In the genomic region with DNA sequence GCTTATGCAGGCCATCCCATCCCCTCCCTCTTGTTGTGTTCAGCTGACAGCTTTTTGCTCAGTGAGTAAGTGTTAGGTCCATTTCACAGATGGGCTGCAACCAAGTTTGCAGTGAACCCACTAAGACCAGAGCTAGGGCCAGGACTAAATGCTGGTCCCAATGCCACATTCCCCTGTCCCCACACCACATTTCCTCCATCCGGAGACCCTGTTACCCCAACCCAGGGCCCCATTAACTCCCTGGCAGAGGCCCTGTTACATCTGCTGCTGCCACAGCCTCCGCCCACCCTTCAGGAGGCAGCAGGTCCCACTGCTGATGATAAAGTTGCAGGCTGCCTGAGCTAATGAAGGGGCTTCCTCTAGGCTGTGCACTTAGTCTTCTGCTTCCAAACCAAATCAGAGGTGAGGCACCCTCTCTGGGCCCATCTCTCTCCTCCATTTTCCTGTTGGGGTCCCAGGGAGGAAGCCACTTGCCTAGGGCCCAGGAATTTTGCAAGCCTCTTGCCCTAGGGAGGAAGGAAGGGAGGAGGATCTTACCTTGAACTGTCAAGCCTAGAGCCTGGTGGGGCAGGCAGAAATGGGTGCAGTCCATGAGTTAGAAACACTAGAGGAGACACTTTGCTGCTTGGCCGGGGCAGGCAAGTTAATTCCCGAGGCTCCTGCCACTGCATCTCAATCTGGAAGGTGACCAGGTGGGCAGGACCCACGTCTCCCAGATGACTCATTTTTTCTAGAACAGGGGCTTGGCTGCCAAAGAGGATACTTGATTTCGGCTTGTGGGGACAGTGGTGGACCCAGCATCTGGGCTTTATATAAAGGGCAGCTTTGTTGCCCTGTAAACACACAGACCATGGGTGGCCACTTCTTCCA, we compare ENCODE assay signal across 9 cellular contexts. TPM values are rescaled to one million over a fixed set of nuclear protein-coding genes. Genes with fewer than 3 reads are reported as not detected.
DNase-seq lines count a peak whose midpoint lies in the region; ATAC-seq and TF ChIP-seq lines count a peak whose summit lies in the region.
"Had no signal": no experiment of that assay in that cellular context is flagged by ENCODE, and none has a peak within 500 bp of the region (broad histone marks: within the 10 kb centered on the region; RNA-seq: fewer than 3 reads in every experiment).

No MANE protein-coding gene starts in this region.

- intact Hi-C loops in Caco-2 (cut with micrococcal nuclease; ENCODE audit: unreplicated experiment), result loop anchor here (2.0 kb wide), 1 partner anchor 17 kb away; a partner anchor contains a TSS
- intact Hi-C loops in PC-3 (cut with micrococcal nuclease), result loop anchor here (5.0 kb wide), 1 partner anchor 242 kb away; no protein-coding TSS in a partner anchor

- H3K9me3 Mint-ChIP-seq in Caco-2 (ENCODE audit: unreplicated experiment), result no peaks in the 10 kb centered on the region
- H3K9me3 Mint-ChIP-seq in osteocyte (ENCODE audit: unreplicated experiment), result no peaks in the 10 kb centered on the region

- H3K4me1 Mint-ChIP-seq in Caco-2 (ENCODE audit: low read depth, unreplicated experiment) (no peaks in the 10 kb centered on the region), osteocyte (ENCODE audit: unreplicated experiment) (peaks cover 16% of the 10 kb centered on the region)

- no peaks in the 10 kb centered on the region for H3K9me2 ChIP-seq in PC-3 (replicated peaks; ENCODE audit: low read length)

- no peak for ATAC-seq in PC-3
- no peak for ATAC-seq in HG02973 (IDR thresholded peaks at IDR 0.05; ENCODE audit: unreplicated experiment)

- H3K9me3 ChIP-seq in Caco-2 (no peaks in the 10 kb centered on the region), PC-3 (ENCODE audit: low read length) (no peaks in the 10 kb centered on the region)

- H3K36me3 Mint-ChIP-seq in Caco-2 (ENCODE audit: insufficient read depth, unreplicated experiment), result peaks cover 96% of the 10 kb centered on the region
- peaks cover 4% of the 10 kb centered on the region for H3K36me3 Mint-ChIP-seq in osteocyte (ENCODE audit: unreplicated experiment)

- TF ChIP-seq CTCF in Caco-2 (IDR thresholded peaks at IDR 0.05; ENCODE audit: insufficient read depth in 1 of 2, low read depth in 1 of 2, low read length in 1 of 2, severe bottlenecking in 1 of 2, unreplicated experiment in 1 of 2) (no peak), PC-3 (conservative IDR thresholded peaks at IDR 0.05; ENCODE audit: low read depth, low read length) (no peak), osteocyte (IDR thresholded peaks at IDR 0.05) (no peak)

- no peak overlapping the region for H3K4me3 ChIP-seq in Caco-2 (ENCODE audit: low read depth, low read length)
- H3K4me3 ChIP-seq in PC-3 (ENCODE audit: low read length), result no peak overlapping the region

- H3K27ac ChIP-seq in PC-3 (ENCODE audit: low read length) (no peak overlapping the region), cingulate gyrus (ENCODE audit: low read depth, low read length) (peak overlapping the region; percentile 39)

- H3K27me3 Mint-ChIP-seq in Caco-2 (ENCODE audit: insufficient read depth, unreplicated experiment) (no peaks in the 10 kb centered on the region), osteocyte (ENCODE audit: unreplicated experiment) (no peaks in the 10 kb centered on the region)

- BruUV-seq in Caco-2 (replicated peaks; lab: Mats Ljungman, UMichigan) (no TSS peak), PC-3 (replicated peaks; lab: Mats Ljungman, UMichigan) (no TSS peak)

- H3K9ac ChIP-seq in PC-3 (ENCODE audit: low read length), result no peak overlapping the region

- H3K27me3 ChIP-seq in Caco-2 (replicated peaks; ENCODE audit: control insufficient read depth, insufficient read depth, low read length) (no peaks in the 10 kb centered on the region), PC-3 (ENCODE audit: low read length) (no peaks in the 10 kb centered on the region)

- H4K20me1 ChIP-seq in PC-3 (ENCODE audit: low read length), result no peaks in the 10 kb centered on the region

- POLR2A ChIA-PET in Caco-2 (lab: Charles Lee) (no interaction called here), PC-3 (lab: Charles Lee; ENCODE audit: unreplicated experiment) (no interaction called here)

- peaks cover 16% of the 10 kb centered on the region; the same call in 1 of the 2 replicates for H3K79me2 ChIP-seq in PC-3 (ENCODE audit: low read length)

- peaks cover 8% of the 10 kb centered on the region for H3K36me3 ChIP-seq in Caco-2 (ENCODE audit: control insufficient read depth, insufficient read depth, low read length)
- H3K36me3 ChIP-seq in PC-3 (ENCODE audit: low read depth, low read length), result no peaks in the 10 kb centered on the region; the same call in 1 of the 2 replicates

- CTCF ChIA-PET in Caco-2 (lab: Charles Lee), result no interaction called here
- CTCF ChIA-PET in PC-3 (lab: Charles Lee), result no interaction called here

- no peak overlapping the region for H3K4me2 ChIP-seq in PC-3 (ENCODE audit: low read length)

- H3F3A ChIP-seq in PC-3 (ENCODE audit: low read length, unreplicated experiment), result no peaks in the 10 kb centered on the region

- peak overlapping the region; percentile 25 for H3K4me3 Mint-ChIP-seq in Caco-2 (ENCODE audit: unreplicated experiment)
- peak overlapping the region; percentile 59 for H3K4me3 Mint-ChIP-seq in osteocyte (ENCODE audit: unreplicated experiment)

- DNase-seq in Caco-2, result peak in 1 of 2 experiments; percentile 31
- peak; percentile 22 for DNase-seq in PC-3
- DNase-seq in osteocyte (ENCODE audit: extremely low spot score, unreplicated experiment), result peak; percentile 68
- DNase-seq in cerebellar nuclear complex (lab: John Stamatoyannopoulos, UW), result no peak
- no peak for DNase-seq in T1000 (lab: John Stamatoyannopoulos, UW)
- no peak for DNase-seq in T-helper 9 cell

- H3K4me1 ChIP-seq in Caco-2 (peaks cover 10% of the 10 kb centered on the region), PC-3 (ENCODE audit: insufficient read depth, low read length) (peaks cover 19% of the 10 kb centered on the region)

- no peak overlapping the region for H2AFZ ChIP-seq in PC-3 (ENCODE audit: low read length)

- H3K27ac Mint-ChIP-seq in Caco-2 (ENCODE audit: unreplicated experiment) (peak overlapping the region; percentile 58), osteocyte (ENCODE audit: unreplicated experiment) (no peak overlapping the region)

RNA-seq across cellular contexts. Expression of a gene that starts 3.4 kb away (rescaled TPM):
- total RNA-seq in Caco-2 (2022) (105 and 108 TPM in 2 replicates), PC-3 (2014; rRNA removed) (102 and 103 TPM in 2 replicates), osteocyte (112 and 115 TPM in 2 replicates)

RNA-seq across cellular contexts. Expression of a gene that starts 16.6 kb away (rescaled TPM):
- total RNA-seq in Caco-2 (2022) (172 and 197 TPM in 2 replicates), PC-3 (2014; rRNA removed) (80.3 and 91.0 TPM in 2 replicates), osteocyte (0.29 and 0.83 TPM in 2 replicates)

RNA-seq across cellular contexts. Expression of a gene that starts 17.0 kb away (rescaled TPM):
- total RNA-seq in Caco-2 (2022) (not detected in 2 replicates), PC-3 (2014; rRNA removed) (not detected in 2 replicates), osteocyte (0.68 TPM in 1 of 2 replicates, not detected in the other)
- total RNA-seq: lower leg skin had no signal

RNA-seq across cellular contexts. Expression of a gene that starts 26.6 kb away (rescaled TPM):
- total RNA-seq in Caco-2 (2022) (0.41 TPM in 1 of 2 replicates, not detected in the other), PC-3 (2014; rRNA removed) (not detected in 2 replicates), osteocyte (not detected in 2 replicates)

RNA-seq across cellular contexts. Expression of a gene that starts 36.8 kb away (rescaled TPM):
- total RNA-seq in Caco-2 (2022) (not detected in 2 replicates), PC-3 (2014; rRNA removed) (not detected in 2 replicates), osteocyte (not detected in 2 replicates)
- total RNA-seq: lower leg skin had no signal

Comparison
In these comparisons a context has a peak if more than half of its experiments do, and no peak if none do; other contexts are left out.
1. DNase-seq: peak in PC-3 (single experiment) and osteocyte (single experiment); none in cerebellar nuclear complex (0 of 2), T1000 (single experiment) and T-helper 9 cell (single experiment).
2. RNA of a gene that starts 16.6 kb away (total RNA-seq): 172 to 197 TPM in Caco-2 and 80.3 to 91.0 TPM in PC-3; 0.29 to 0.83 TPM in osteocyte; every median in the first group is over 10 times any median in the second.